Comparison of ENCODE assay signal across 10 cellular contexts in the genomic region with DNA sequence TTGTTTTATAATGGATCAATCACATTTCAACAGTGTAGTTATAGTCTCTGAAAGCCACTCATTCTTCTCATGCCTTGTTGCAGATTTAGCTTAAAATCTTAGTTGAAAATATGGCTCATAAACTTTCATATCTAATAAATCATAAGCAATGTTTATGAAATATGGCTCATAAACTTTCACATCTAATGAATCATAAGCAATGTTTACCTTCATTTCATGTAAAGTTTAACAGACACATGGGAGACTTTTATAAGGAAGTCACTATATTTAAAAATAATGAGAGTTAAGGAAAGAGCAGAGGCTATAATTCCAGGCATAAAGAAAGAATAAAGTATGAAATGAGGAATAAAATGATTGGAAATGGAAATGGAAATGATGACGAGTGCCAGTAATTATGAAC.
"Had no signal": no experiment of that assay in that cellular context is flagged by ENCODE, and none has a peak within 500 bp of the region (broad histone marks: within the 10 kb centered on the region; RNA-seq: fewer than 3 reads in every experiment).

No MANE protein-coding gene starts in this region.

- DNase-seq: H9, HCEC 1CT, IMR-90, KG1 had no signal

- H3K27ac ChIP-seq: HL-60 had no signal

- ATAC-seq: GM23338, K562 had no signal

- FAIRE-seq: H1, H54, HTR-8/SVneo, K562 had no signal

- H3K4me3 ChIP-seq: GM23338, K562 had no signal
